Comparison of ENCODE assay signal across 11 cellular contexts in the genomic region with DNA sequence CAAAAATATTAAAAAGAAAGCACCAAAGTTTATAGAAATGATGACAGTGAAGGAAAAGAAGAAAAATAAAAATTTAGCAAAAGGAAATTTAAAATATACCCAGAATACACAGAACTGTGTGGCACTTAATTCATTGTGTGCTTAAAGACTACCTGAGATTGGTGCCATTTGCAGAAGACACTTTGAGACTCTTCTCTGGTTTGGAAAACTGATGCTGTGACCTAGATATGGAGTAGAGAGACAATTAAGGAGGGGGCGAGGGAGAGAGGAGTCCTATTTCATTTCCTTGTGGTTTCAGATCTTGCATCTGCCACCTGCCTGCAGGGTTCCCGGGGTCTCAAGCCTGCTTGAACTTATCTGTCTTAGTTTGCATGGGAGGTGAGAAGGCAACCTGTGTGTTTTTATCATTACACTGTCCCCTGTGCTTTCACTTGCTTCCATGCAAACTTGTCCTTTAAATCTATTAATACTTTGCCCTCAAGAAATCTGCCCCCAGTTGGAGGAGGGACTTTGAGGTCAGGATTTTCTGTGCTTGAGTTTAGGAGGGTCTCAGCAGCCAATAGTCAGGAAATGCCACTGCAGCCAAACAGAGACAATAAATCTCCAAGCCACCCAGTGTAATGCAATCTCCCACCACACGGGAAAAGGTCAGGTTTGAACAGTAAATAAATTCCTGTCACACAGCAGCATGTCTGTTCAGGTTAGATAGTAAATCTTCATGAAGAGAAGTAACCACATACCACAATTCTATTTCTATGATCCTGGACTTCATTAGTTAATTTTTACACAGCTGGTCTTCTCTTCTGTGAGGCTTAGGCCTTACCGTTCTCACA.
DNase-seq lines count a peak whose midpoint lies in the region; ATAC-seq and TF ChIP-seq lines count a peak whose summit lies in the region.
"Had no signal": no experiment of that assay in that cellular context is flagged by ENCODE, and none has a peak within 500 bp of the region (broad histone marks: within the 10 kb centered on the region; RNA-seq: fewer than 3 reads in every experiment).

No MANE protein-coding gene starts in this region.

- no peaks in the 10 kb centered on the region for H3K36me3 ChIP-seq in endodermal cell (ENCODE audit: control insufficient read depth, insufficient read depth, low read length)
- H3K36me3 ChIP-seq: adrenal gland had no signal

- TF ChIP-seq CTCF in endodermal cell (conservative IDR thresholded peaks at IDR 0.05) (peak; percentile 70), retinal pigment epithelial cell (conservative IDR thresholded peaks at IDR 0.05; ENCODE audit: low read depth, low read length) (peak; percentile 22)

- ATAC-seq in GM21576 (IDR thresholded peaks at IDR 0.05; ENCODE audit: unreplicated experiment): no peak
- ATAC-seq in activated naive CD8-positive, alpha-beta T cell treated with anti-CD3 and anti-CD28 coated beads, Interleukin-2, amount 50 U/mL, for 24 hours: no peak

- no peak overlapping the region for H3K4me3 Mint-ChIP-seq in endodermal cell
- H3K4me3 Mint-ChIP-seq in activated naive CD8-positive, alpha-beta T cell treated with anti-CD3 and anti-CD28 coated beads, Interleukin-2, amount 50 U/mL, for 24 hours: no peak overlapping the region
- H3K4me3 Mint-ChIP-seq: naive B cell had no signal

- DNase-seq in NCI-H1436 (lab: John Stamatoyannopoulos, UW) (peak; percentile 18), NCI-H1436 treated with DMSO at 0.1 percent for 48 hours (lab: John Stamatoyannopoulos, UW) (no peak), NCI-H526 (lab: John Stamatoyannopoulos, UW) (peak; percentile 37 to 57), endodermal cell (peak; percentile 83), retinal pigment epithelial cell (ENCODE audit: low read depth) (no peak), NCI-H2227 (lab: John Stamatoyannopoulos, UW; ENCODE audit: unreplicated experiment) (no peak)
- DNase-seq in activated naive CD8-positive, alpha-beta T cell treated with anti-CD3 and anti-CD28 coated beads, Interleukin-2, amount 50 U/mL, for 24 hours: no peak
- DNase-seq: activated CD4-positive, alpha-beta T cell treated with anti-CD3 and anti-CD28 coated beads for 1 hour; adrenal gland; naive B cell had no signal

- peaks cover 8% of the 10 kb centered on the region for H3K4me1 Mint-ChIP-seq in endodermal cell
- no peaks in the 10 kb centered on the region for H3K4me1 Mint-ChIP-seq in activated naive CD8-positive, alpha-beta T cell treated with anti-CD3 and anti-CD28 coated beads, Interleukin-2, amount 50 U/mL, for 24 hours
- H3K4me1 Mint-ChIP-seq: naive B cell had no signal

- H3K9ac ChIP-seq in endodermal cell (ENCODE audit: extremely low read depth, low read length, poor library complexity, severe bottlenecking): no peak overlapping the region

- no peaks in the 10 kb centered on the region for H3K9me3 ChIP-seq in endodermal cell (ENCODE audit: control insufficient read depth, low read length)
- H3K9me3 ChIP-seq: adrenal gland had no signal

- WGBS in endodermal cell (ENCODE audit: insufficient coverage in 1 of 2, insufficient read length in 1 of 2), 2 experiments: 56% methylated on average over 4 of the region's 4 CpGs; no CpG with 5 or more reads in 1 of the 2 experiments

- peaks cover 11% of the 10 kb centered on the region for H3K27me3 Mint-ChIP-seq in endodermal cell (ENCODE audit: insufficient read depth)
- no peaks in the 10 kb centered on the region for H3K27me3 Mint-ChIP-seq in activated naive CD8-positive, alpha-beta T cell treated with anti-CD3 and anti-CD28 coated beads, Interleukin-2, amount 50 U/mL, for 24 hours
- H3K27me3 Mint-ChIP-seq: naive B cell had no signal

- no peaks in the 10 kb centered on the region for H3K36me3 Mint-ChIP-seq in endodermal cell (ENCODE audit: low read depth)
- H3K36me3 Mint-ChIP-seq in activated naive CD8-positive, alpha-beta T cell treated with anti-CD3 and anti-CD28 coated beads, Interleukin-2, amount 50 U/mL, for 24 hours (ENCODE audit: low read depth): no peaks in the 10 kb centered on the region

- H3K27ac Mint-ChIP-seq in endodermal cell: no peak overlapping the region
- no peak overlapping the region for H3K27ac Mint-ChIP-seq in activated naive CD8-positive, alpha-beta T cell treated with anti-CD3 and anti-CD28 coated beads, Interleukin-2, amount 50 U/mL, for 24 hours
- H3K27ac Mint-ChIP-seq: naive B cell had no signal

- no peak overlapping the region for H3K4me3 ChIP-seq in endodermal cell (ENCODE audit: low read length)
- no peak overlapping the region for H3K4me3 ChIP-seq in retinal pigment epithelial cell (ENCODE audit: low read length)
- H3K4me3 ChIP-seq: adrenal gland had no signal

- H3K27ac ChIP-seq in endodermal cell (ENCODE audit: low read depth, low read length): no peak overlapping the region
- H3K27ac ChIP-seq: adrenal gland had no signal

- H3K9me3 Mint-ChIP-seq in endodermal cell: no peaks in the 10 kb centered on the region
- no peaks in the 10 kb centered on the region for H3K9me3 Mint-ChIP-seq in activated naive CD8-positive, alpha-beta T cell treated with anti-CD3 and anti-CD28 coated beads, Interleukin-2, amount 50 U/mL, for 24 hours

- no peaks in the 10 kb centered on the region for H3K4me1 ChIP-seq in endodermal cell (ENCODE audit: control insufficient read depth, insufficient read depth, low read length)
- H3K4me1 ChIP-seq: adrenal gland had no signal

- H3K27me3 ChIP-seq in endodermal cell (ENCODE audit: control insufficient read depth, insufficient read depth, low read length, poor library complexity, severe bottlenecking): peaks cover 48% of the 10 kb centered on the region

Comparison
In these comparisons a context has a peak if more than half of its experiments do, and no peak if none do; other contexts are left out.
1. DNase-seq: peak in NCI-H1436 (single experiment), NCI-H526 (2 of 2) and endodermal cell (single experiment); none in NCI-H1436 treated with DMSO at 0.1 percent for 48 hours (single experiment), retinal pigment epithelial cell (single experiment), NCI-H2227 (single experiment) and activated naive CD8-positive, alpha-beta T cell treated with anti-CD3 and anti-CD28 coated beads, Interleukin-2, amount 50 U/mL, for 24 hours (single experiment).